In the genomic region with DNA sequence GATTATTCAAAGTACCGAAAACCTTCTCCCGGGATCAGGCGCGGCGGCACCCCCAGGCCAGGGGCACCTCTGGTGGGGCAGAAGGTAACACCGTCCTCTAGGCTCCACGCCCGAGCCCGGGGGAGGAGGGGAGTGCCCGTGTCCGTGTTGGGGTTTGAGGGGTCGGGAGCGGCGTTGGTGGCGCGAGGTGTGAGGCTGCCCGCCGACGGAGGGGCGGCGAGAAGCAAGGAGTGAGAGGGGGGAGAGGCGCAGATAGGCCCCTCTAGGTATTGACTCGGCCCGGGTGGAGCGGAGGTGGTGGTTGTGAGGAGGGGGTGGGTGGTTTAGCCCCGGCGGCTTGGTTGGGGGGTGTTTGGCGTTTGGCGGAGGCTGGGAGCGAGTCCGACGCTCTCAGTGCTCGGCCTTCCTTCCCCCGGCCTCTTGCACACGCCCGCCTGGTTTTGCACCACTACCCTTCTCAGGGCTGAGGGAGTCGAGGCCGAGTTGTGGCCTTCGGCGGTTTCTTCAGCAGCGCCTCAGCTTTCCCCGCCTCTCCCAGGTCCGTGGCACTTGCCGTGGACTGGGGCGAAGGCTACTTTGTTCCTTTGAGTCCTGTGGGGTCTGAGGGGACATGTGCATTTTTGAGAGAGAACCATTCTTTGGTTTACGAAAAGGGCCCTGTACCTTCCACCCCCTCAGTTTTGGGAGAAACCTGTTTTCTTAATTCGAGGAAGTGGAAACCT, we compare ENCODE assay signal across 1 cellular context.
TF ChIP-seq lines count a peak whose summit lies in the region.

No MANE protein-coding gene starts in this region.

TF ChIP-seq in K562, 482 proteins besides CTCF, POLR2A, EP300 and RAD21 (continued from another document):
- TF ChIP-seq AFF4 (CRISPR knock-in tag; IDR thresholded peaks at IDR 0.05): peak; percentile 19; the same call in 1 of the 2 replicates
- TF ChIP-seq RB1 (IDR thresholded peaks at IDR 0.05; ENCODE audit: low read depth): peak; percentile 69
- no peak for TF ChIP-seq TAF1 (IDR thresholded peaks at IDR 0.05; ENCODE audit: control insufficient read depth, extremely low read depth, insufficient read depth, low read length, severe bottlenecking)
- TF ChIP-seq EHMT2 (IDR thresholded peaks at IDR 0.05): peak; percentile 6; the same call in 1 of the 2 replicates
- 0 out of 2 replicates have a peak, but pooled peaks have one; percentile 36 for TF ChIP-seq SMARCA5 (IDR thresholded peaks at IDR 0.05)
- TF ChIP-seq SMAD4 (CRISPR knock-in tag; conservative IDR thresholded peaks at IDR 0.05): peak; percentile 44
- no peak for TF ChIP-seq RAD51 (IDR thresholded peaks at IDR 0.05; ENCODE audit: borderline replicate concordance, low read depth)
